2 cellular contexts compared by ENCODE assay signal in the genomic region with DNA sequence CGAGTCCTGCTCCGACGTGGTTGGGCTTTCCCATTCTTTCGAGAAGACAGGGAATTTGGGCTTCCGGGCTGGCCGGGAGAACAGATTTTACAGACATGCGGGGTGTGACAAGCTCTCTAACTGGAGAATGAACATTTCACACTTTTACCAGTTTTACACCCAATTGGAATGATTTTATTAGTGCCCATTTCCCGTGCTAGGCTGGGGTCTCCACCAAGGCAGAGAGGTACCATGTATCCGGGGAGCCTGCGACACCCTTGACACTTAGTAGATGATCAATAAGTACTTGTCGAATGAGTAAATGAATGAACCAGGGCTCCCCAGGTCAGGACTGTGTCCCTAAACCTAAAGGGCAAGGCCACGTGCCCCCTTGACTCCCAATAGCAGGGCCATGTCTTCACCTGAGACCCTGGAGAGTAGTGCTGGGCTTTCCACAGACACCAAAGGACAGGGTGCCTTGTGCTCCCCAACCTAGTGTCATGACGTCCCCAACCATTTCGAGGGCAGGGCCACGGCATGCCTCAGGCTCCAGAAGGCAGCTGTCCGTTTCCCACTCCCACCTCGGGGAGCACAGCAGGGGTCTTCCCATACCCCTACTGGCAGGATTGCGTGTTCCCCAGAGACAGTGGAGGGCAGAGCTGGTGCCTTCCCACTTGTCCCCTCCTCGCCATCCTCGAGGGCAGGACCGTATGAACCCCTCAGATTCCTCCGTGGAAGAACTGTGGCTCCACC.
TF ChIP-seq lines count a peak whose summit lies in the region.

No MANE protein-coding gene starts in this region.

TF ChIP-seq in K562, 482 proteins besides CTCF, POLR2A, EP300 and RAD21 (continued from another document and continues in another):
- TF ChIP-seq, protein P1, sequence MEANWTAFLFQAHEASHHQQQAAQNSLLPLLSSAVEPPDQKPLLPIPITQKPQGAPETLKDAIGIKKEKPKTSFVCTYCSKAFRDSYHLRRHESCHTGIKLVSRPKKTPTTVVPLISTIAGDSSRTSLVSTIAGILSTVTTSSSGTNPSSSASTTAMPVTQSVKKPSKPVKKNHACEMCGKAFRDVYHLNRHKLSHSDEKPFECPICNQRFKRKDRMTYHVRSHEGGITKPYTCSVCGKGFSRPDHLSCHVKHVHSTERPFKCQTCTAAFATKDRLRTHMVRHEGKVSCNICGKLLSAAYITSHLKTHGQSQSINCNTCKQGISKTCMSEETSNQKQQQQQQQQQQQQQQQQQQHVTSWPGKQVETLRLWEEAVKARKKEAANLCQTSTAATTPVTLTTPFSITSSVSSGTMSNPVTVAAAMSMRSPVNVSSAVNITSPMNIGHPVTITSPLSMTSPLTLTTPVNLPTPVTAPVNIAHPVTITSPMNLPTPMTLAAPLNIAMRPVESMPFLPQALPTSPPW (CRISPR knock-in tag; IDR thresholded peaks at IDR 0.05), result 0 out of 2 replicates have a peak, but pooled peaks have one; percentile 6
- TF ChIP-seq, protein P2, sequence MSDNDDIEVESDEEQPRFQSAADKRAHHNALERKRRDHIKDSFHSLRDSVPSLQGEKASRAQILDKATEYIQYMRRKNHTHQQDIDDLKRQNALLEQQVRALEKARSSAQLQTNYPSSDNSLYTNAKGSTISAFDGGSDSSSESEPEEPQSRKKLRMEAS (CRISPR knock-in tag; IDR thresholded peaks at IDR 0.05), result 0 out of 2 replicates have a peak, but pooled peaks have one; percentile 9
- TF ChIP-seq TEAD1 (CRISPR knock-in tag; IDR thresholded peaks at IDR 0.05) (no peak; a peak in 1 of 4 replicates), CBX3 (IDR thresholded peaks at IDR 0.05; ENCODE audit: borderline replicate concordance in 1 of 2, low read length in 2 of 2) (no peak; a peak in 1 of 3 replicates), TRIM24 (IDR thresholded peaks at IDR 0.05) (0 out of 4 replicates have a peak, but pooled peaks of 1 of the 2 experiments have one; percentile 12), ZNF133 (CRISPR knock-in tag; IDR thresholded peaks at IDR 0.05) (0 out of 2 replicates have a peak, but pooled peaks have one; percentile 45), TEAD4 (IDR thresholded peaks at IDR 0.05; ENCODE audit: low read length) (no peak), TEAD4 (CRISPR knock-in tag; IDR thresholded peaks at IDR 0.05; ENCODE audit: borderline replicate concordance) (no peak)
- TF ChIP-seq, protein P3, sequence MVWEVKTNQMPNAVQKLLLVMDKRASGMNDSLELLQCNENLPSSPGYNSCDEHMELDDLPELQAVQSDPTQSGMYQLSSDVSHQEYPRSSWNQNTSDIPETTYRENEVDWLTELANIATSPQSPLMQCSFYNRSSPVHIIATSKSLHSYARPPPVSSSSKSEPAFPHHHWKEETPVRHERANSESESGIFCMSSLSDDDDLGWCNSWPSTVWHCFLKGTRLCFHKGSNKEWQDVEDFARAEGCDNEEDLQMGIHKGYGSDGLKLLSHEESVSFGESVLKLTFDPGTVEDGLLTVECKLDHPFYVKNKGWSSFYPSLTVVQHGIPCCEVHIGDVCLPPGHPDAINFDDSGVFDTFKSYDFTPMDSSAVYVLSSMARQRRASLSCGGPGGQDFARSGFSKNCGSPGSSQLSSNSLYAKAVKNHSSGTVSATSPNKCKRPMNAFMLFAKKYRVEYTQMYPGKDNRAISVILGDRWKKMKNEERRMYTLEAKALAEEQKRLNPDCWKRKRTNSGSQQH (CRISPR knock-in tag; IDR thresholded peaks at IDR 0.05), result 0 out of 2 replicates have a peak, but pooled peaks have one; percentile 0
- TF ChIP-seq, protein P4, sequence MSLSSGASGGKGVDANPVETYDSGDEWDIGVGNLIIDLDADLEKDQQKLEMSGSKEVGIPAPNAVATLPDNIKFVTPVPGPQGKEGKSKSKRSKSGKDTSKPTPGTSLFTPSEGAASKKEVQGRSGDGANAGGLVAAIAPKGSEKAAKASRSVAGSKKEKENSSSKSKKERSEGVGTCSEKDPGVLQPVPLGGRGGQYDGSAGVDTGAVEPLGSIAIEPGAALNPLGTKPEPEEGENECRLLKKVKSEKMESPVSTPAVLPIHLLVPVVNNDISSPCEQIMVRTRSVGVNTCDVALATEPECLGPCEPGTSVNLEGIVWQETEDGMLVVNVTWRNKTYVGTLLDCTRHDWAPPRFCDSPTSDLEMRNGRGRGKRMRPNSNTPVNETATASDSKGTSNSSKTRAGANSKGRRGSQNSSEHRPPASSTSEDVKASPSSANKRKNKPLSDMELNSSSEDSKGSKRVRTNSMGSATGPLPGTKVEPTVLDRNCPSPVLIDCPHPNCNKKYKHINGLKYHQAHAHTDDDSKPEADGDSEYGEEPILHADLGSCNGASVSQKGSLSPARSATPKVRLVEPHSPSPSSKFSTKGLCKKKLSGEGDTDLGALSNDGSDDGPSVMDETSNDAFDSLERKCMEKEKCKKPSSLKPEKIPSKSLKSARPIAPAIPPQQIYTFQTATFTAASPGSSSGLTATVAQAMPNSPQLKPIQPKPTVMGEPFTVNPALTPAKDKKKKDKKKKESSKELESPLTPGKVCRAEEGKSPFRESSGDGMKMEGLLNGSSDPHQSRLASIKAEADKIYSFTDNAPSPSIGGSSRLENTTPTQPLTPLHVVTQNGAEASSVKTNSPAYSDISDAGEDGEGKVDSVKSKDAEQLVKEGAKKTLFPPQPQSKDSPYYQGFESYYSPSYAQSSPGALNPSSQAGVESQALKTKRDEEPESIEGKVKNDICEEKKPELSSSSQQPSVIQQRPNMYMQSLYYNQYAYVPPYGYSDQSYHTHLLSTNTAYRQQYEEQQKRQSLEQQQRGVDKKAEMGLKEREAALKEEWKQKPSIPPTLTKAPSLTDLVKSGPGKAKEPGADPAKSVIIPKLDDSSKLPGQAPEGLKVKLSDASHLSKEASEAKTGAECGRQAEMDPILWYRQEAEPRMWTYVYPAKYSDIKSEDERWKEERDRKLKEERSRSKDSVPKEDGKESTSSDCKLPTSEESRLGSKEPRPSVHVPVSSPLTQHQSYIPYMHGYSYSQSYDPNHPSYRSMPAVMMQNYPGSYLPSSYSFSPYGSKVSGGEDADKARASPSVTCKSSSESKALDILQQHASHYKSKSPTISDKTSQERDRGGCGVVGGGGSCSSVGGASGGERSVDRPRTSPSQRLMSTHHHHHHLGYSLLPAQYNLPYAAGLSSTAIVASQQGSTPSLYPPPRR (CRISPR knock-in tag; IDR thresholded peaks at IDR 0.05; ENCODE audit: borderline replicate concordance), result peak; percentile 72; the same call in 1 of the 2 replicates
- TF ChIP-seq, protein P5, sequence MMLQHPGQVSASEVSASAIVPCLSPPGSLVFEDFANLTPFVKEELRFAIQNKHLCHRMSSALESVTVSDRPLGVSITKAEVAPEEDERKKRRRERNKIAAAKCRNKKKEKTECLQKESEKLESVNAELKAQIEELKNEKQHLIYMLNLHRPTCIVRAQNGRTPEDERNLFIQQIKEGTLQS (IDR thresholded peaks at IDR 0.05), result no peak
- TF ChIP-seq, protein P5 (CRISPR knock-in tag; conservative IDR thresholded peaks at IDR 0.05), result no peak; the same call in 1 of the 2 replicates
- TF ChIP-seq, protein P6, sequence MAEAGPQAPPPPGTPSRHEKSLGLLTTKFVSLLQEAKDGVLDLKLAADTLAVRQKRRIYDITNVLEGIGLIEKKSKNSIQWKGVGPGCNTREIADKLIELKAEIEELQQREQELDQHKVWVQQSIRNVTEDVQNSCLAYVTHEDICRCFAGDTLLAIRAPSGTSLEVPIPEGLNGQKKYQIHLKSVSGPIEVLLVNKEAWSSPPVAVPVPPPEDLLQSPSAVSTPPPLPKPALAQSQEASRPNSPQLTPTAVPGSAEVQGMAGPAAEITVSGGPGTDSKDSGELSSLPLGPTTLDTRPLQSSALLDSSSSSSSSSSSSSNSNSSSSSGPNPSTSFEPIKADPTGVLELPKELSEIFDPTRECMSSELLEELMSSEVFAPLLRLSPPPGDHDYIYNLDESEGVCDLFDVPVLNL (CRISPR knock-in tag; IDR thresholded peaks at IDR 0.05; ENCODE audit: low read depth), result peak; percentile 72

TF ChIP-seq in HepG2, 621 proteins besides CTCF, POLR2A, EP300 and RAD21 (continued from another document and continues in another):
- TF ChIP-seq, protein P7, sequence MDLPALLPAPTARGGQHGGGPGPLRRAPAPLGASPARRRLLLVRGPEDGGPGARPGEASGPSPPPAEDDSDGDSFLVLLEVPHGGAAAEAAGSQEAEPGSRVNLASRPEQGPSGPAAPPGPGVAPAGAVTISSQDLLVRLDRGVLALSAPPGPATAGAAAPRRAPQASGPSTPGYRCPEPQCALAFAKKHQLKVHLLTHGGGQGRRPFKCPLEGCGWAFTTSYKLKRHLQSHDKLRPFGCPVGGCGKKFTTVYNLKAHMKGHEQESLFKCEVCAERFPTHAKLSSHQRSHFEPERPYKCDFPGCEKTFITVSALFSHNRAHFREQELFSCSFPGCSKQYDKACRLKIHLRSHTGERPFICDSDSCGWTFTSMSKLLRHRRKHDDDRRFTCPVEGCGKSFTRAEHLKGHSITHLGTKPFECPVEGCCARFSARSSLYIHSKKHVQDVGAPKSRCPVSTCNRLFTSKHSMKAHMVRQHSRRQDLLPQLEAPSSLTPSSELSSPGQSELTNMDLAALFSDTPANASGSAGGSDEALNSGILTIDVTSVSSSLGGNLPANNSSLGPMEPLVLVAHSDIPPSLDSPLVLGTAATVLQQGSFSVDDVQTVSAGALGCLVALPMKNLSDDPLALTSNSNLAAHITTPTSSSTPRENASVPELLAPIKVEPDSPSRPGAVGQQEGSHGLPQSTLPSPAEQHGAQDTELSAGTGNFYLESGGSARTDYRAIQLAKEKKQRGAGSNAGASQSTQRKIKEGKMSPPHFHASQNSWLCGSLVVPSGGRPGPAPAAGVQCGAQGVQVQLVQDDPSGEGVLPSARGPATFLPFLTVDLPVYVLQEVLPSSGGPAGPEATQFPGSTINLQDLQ (CRISPR knock-in tag; IDR thresholded peaks at IDR 0.05), result no peak
- TF ChIP-seq KDM5B (CRISPR knock-in tag; IDR thresholded peaks at IDR 0.05; ENCODE audit: borderline replicate concordance) (0 out of 2 replicates have a peak, but pooled peaks have one; percentile 9), HNRNPUL1 (IDR thresholded peaks at IDR 0.05; ENCODE audit: low read depth, low read length) (no peak), HOXD1 (CRISPR knock-in tag; IDR thresholded peaks at IDR 0.05) (no peak), ZNF724P (CRISPR knock-in tag; IDR thresholded peaks at IDR 0.05; ENCODE audit: borderline replicate concordance) (no peak; the same call in 1 of the 2 replicates), ATF1 (CRISPR knock-in tag; IDR thresholded peaks at IDR 0.05) (no peak), ZMYM3 (CRISPR knock-in tag; IDR thresholded peaks at IDR 0.05) (no peak), CAMTA2 (CRISPR knock-in tag; IDR thresholded peaks at IDR 0.05; ENCODE audit: borderline replicate concordance) (no peak), FOXM1 (CRISPR knock-in tag; IDR thresholded peaks at IDR 0.05) (no peak), IKZF1 (IDR thresholded peaks at IDR 0.05) (no peak), NFYC (CRISPR knock-in tag; IDR thresholded peaks at IDR 0.05) (no peak), CC2D1A (CRISPR knock-in tag; IDR thresholded peaks at IDR 0.05) (no peak), ZNF3 (CRISPR knock-in tag; IDR thresholded peaks at IDR 0.05) (no peak), GPN1 (CRISPR knock-in tag; IDR thresholded peaks at IDR 0.05; ENCODE audit: borderline replicate concordance) (no peak), ARNTL (CRISPR knock-in tag; IDR thresholded peaks at IDR 0.05) (no peak), ZNF329 (CRISPR knock-in tag; IDR thresholded peaks at IDR 0.05; ENCODE audit: low read depth) (no peak)
- TF ChIP-seq, protein P8, sequence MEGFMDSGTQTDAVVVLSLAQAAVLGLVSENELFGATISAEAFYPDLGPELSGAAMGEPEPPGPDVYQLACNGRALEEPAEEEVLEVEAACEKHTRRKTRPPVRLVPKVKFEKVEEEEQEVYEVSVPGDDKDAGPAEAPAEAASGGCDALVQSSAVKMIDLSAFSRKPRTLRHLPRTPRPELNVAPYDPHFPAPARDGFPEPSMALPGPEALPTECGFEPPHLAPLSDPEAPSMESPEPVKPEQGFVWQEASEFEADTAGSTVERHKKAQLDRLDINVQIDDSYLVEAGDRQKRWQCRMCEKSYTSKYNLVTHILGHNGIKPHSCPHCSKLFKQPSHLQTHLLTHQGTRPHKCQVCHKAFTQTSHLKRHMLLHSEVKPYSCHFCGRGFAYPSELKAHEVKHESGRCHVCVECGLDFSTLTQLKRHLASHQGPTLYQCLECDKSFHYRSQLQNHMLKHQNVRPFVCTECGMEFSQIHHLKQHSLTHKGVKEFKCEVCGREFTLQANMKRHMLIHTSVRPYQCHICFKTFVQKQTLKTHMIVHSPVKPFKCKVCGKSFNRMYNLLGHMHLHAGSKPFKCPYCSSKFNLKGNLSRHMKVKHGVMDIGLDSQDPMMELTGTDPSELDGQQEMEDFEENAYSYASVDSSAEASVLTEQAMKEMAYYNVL (CRISPR knock-in tag; IDR thresholded peaks at IDR 0.05; ENCODE audit: borderline replicate concordance), result no peak
- TF ChIP-seq, protein P9, sequence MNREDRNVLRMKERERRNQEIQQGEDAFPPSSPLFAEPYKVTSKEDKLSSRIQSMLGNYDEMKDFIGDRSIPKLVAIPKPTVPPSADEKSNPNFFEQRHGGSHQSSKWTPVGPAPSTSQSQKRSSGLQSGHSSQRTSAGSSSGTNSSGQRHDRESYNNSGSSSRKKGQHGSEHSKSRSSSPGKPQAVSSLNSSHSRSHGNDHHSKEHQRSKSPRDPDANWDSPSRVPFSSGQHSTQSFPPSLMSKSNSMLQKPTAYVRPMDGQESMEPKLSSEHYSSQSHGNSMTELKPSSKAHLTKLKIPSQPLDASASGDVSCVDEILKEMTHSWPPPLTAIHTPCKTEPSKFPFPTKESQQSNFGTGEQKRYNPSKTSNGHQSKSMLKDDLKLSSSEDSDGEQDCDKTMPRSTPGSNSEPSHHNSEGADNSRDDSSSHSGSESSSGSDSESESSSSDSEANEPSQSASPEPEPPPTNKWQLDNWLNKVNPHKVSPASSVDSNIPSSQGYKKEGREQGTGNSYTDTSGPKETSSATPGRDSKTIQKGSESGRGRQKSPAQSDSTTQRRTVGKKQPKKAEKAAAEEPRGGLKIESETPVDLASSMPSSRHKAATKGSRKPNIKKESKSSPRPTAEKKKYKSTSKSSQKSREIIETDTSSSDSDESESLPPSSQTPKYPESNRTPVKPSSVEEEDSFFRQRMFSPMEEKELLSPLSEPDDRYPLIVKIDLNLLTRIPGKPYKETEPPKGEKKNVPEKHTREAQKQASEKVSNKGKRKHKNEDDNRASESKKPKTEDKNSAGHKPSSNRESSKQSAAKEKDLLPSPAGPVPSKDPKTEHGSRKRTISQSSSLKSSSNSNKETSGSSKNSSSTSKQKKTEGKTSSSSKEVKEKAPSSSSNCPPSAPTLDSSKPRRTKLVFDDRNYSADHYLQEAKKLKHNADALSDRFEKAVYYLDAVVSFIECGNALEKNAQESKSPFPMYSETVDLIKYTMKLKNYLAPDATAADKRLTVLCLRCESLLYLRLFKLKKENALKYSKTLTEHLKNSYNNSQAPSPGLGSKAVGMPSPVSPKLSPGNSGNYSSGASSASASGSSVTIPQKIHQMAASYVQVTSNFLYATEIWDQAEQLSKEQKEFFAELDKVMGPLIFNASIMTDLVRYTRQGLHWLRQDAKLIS (CRISPR knock-in tag; IDR thresholded peaks at IDR 0.05), result 0 out of 2 replicates have a peak, but pooled peaks have one; percentile 5
- TF ChIP-seq, protein P10, sequence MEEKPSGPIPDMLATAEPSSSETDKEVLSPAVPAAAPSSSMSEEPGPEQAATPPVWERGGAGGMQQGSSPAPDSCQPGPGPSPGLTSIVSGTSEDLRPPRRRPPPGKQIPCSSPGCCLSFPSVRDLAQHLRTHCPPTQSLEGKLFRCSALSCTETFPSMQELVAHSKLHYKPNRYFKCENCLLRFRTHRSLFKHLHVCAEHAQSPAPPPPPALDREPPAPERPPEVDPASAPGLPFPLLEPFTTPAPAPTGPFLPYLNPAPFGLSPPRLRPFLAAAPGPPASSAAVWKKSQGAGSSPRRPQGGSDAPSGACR (CRISPR knock-in tag; IDR thresholded peaks at IDR 0.05), result no peak
